ENCODE assay signal across 9 cellular contexts in the genomic region with DNA sequence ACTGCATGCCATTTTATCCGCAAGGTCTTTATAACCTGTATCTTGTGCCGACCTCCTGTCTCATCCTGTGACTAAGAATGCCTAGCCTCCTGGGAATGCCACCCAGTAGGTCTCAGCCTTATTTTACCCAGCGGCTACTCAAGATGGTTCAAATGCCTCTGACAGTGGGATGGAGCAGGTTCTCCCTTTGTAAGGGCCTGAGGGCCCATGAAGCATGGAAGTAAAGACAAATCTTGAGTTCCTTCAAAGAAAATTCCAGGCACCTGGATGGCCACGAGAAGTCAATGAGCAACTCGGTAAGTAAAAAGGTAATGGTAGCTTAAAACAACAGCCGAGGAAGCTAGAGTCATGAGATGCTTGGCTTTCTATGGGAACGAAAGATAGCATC.
"Had no signal": no experiment of that assay in that cellular context is flagged by ENCODE, and none has a peak within 500 bp of the region (broad histone marks: within the 10 kb centered on the region; RNA-seq: fewer than 3 reads in every experiment).

No MANE protein-coding gene starts in this region.

- ATAC-seq: GM23338, HCT116 had no signal

- H3K9me3 ChIP-seq: HAP-1 had no signal

- H3K4me3 ChIP-seq: GM23248, GM23338, HAP-1 had no signal

- H3K27ac ChIP-seq: GM23248 had no signal

- H3K4me1 ChIP-seq: HAP-1 had no signal

- DNase-seq: GM23248, GOT3, H7, H9, HCEC 1CT, HFFc6 had no signal

- H3K36me3 ChIP-seq: HAP-1 had no signal

- H2AFZ ChIP-seq: GM23248, GM23338 had no signal

- H3K9ac ChIP-seq: GM23248 had no signal

- H3K4me2 ChIP-seq: GM23338 had no signal
